In the genomic region with DNA sequence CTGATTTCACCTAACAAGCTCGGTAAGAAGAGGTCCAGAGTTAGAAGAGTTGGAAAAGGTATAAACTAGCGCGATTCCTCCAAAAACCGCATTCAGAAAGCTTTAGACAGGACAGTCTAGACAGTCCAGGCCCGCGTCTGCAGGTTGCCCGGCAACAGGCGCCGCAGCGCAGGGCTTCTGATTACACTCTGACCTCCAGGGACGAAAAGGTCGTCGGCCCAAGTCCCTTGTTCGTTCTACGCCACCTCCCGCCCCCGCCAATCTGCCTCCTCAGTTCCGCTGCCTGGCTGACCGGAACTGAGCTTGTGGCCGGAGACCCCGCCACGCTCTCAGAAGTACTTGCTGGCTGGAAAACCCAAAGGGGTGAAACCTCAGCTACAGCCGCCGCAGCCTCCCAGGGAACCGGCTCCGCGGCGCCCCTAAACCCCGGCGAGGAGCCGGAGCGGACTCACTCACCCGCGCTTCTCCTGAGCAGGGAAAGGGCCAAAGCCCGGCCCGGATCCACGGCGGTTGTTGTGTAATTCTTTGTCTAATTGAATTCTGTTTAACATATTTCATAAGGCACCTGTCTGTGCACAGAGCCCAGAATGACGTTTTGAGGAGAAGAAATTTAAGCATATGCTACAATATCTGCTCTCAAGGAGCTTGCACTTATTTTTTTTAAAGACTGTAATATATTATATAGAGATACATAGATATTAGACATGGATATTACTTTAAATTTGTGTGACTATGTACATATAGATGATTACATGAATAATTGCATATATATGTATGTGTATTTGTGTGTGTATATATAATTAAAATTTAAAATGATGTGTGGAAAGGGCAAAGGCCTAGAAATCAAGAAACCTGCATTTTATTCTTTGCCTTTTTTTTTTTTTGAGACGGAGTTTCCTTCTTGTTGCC, we compare ENCODE assay signal across 1 cellular context.
TF ChIP-seq lines count a peak whose summit lies in the region.

TSS of gene CAPS2 (minus strand) at position 407 of the 909 bp plus-strand sequence. CDS start 3,826 bp downstream, outside the sequence.

TF ChIP-seq in HepG2, 621 proteins besides CTCF, POLR2A, EP300 and RAD21 (continued from another document and continues in another):
- TF ChIP-seq ELF4 (CRISPR knock-in tag; IDR thresholded peaks at IDR 0.05; ENCODE audit: borderline replicate concordance) (no peak), ZNF775 (CRISPR knock-in tag; IDR thresholded peaks at IDR 0.05; ENCODE audit: borderline replicate concordance) (no peak), ZNF556 (CRISPR knock-in tag; IDR thresholded peaks at IDR 0.05; ENCODE audit: borderline replicate concordance) (no peak), HOXA9 (CRISPR knock-in tag; IDR thresholded peaks at IDR 0.05; ENCODE audit: borderline replicate concordance) (no peak), ZMAT3 (CRISPR knock-in tag; conservative IDR thresholded peaks at IDR 0.05) (no peak; the same call in 1 of the 2 replicates), ZNF30 (CRISPR knock-in tag; IDR thresholded peaks at IDR 0.05) (no peak), POLR2AphosphoS2 (IDR thresholded peaks at IDR 0.05; ENCODE audit: low read depth, low read length) (no peak), JUND (CRISPR knock-in tag; IDR thresholded peaks at IDR 0.05) (0 out of 2 replicates have a peak, but pooled peaks have one; percentile 27), ZNF781 (CRISPR knock-in tag; IDR thresholded peaks at IDR 0.05; ENCODE audit: borderline replicate concordance, not compliant biosample characterization) (peak; percentile 47), ZBTB39 (CRISPR knock-in tag; IDR thresholded peaks at IDR 0.05) (no peak), ZNF883 (CRISPR knock-in tag; IDR thresholded peaks at IDR 0.05; ENCODE audit: not compliant biosample characterization) (no peak), ZNF382 (CRISPR knock-in tag; IDR thresholded peaks at IDR 0.05; ENCODE audit: borderline replicate concordance) (no peak), SNAI1 (CRISPR knock-in tag; IDR thresholded peaks at IDR 0.05; ENCODE audit: borderline replicate concordance) (no peak), KLF15 (CRISPR knock-in tag; IDR thresholded peaks at IDR 0.05; ENCODE audit: borderline replicate concordance) (no peak), HNRNPUL1 (IDR thresholded peaks at IDR 0.05; ENCODE audit: low read depth, low read length) (no peak), ATM (IDR thresholded peaks at IDR 0.05; ENCODE audit: borderline replicate concordance) (no peak), SMAD3 (CRISPR knock-in tag; IDR thresholded peaks at IDR 0.05) (no peak), REPIN1 (CRISPR knock-in tag; IDR thresholded peaks at IDR 0.05; ENCODE audit: borderline replicate concordance, low read depth) (peak; percentile 88), RXRA (CRISPR knock-in tag; IDR thresholded peaks at IDR 0.05) (peak; percentile 58; the same call in 1 of the 2 replicates), ATF1 (CRISPR knock-in tag; IDR thresholded peaks at IDR 0.05) (no peak; the same call in 1 of the 2 replicates), ATAD3A (CRISPR knock-in tag; IDR thresholded peaks at IDR 0.05) (no peak), MTF1 (CRISPR knock-in tag; IDR thresholded peaks at IDR 0.05) (no peak), ZSCAN31 (CRISPR knock-in tag; IDR thresholded peaks at IDR 0.05; ENCODE audit: low read depth) (no peak), ZIK1 (CRISPR knock-in tag; IDR thresholded peaks at IDR 0.05; ENCODE audit: borderline replicate concordance, low read depth) (peak; percentile 41; the same call in 1 of the 2 replicates), ZNF576 (CRISPR knock-in tag; IDR thresholded peaks at IDR 0.05) (no peak), ZNF230 (CRISPR knock-in tag; IDR thresholded peaks at IDR 0.05) (0 out of 2 replicates have a peak, but pooled peaks have one; percentile 41), KLF9 (CRISPR knock-in tag; IDR thresholded peaks at IDR 0.05; ENCODE audit: low read depth) (no peak), FOXP4 (CRISPR knock-in tag; IDR thresholded peaks at IDR 0.05) (0 out of 2 replicates have a peak, but pooled peaks have one; percentile 34), PATZ1 (CRISPR knock-in tag; IDR thresholded peaks at IDR 0.05) (no peak), NR1H2 (CRISPR knock-in tag; IDR thresholded peaks at IDR 0.05; ENCODE audit: borderline replicate concordance, low read depth) (no peak; the same call in 1 of the 2 replicates), NCOA1 (CRISPR knock-in tag; IDR thresholded peaks at IDR 0.05) (no peak), BATF2 (CRISPR knock-in tag; IDR thresholded peaks at IDR 0.05) (no peak), ZNF644 (CRISPR knock-in tag; IDR thresholded peaks at IDR 0.05; ENCODE audit: low read depth) (no peak; the same call in 1 of the 2 replicates), ZFP41 (CRISPR knock-in tag; IDR thresholded peaks at IDR 0.05; ENCODE audit: borderline replicate concordance) (no peak), PPARG (CRISPR knock-in tag; conservative IDR thresholded peaks at IDR 0.05) (peak; percentile 57), HNF4G (IDR thresholded peaks at IDR 0.05; ENCODE audit: borderline replicate concordance, low read depth, low read length) (no peak; the same call in 1 of the 2 replicates), HNF4G (CRISPR knock-in tag; IDR thresholded peaks at IDR 0.05; ENCODE audit: borderline replicate concordance, low read depth) (0 out of 2 replicates have a peak, but pooled peaks have one; percentile 23), ZNF430 (CRISPR knock-in tag; IDR thresholded peaks at IDR 0.05) (no peak), KDM5B (CRISPR knock-in tag; IDR thresholded peaks at IDR 0.05; ENCODE audit: borderline replicate concordance) (peak; percentile 54; the same call in 1 of the 2 replicates), IRX3 (CRISPR knock-in tag; IDR thresholded peaks at IDR 0.05; ENCODE audit: borderline replicate concordance, low read depth) (peak; percentile 77; the same call in 1 of the 2 replicates), NR2F1 (CRISPR knock-in tag; IDR thresholded peaks at IDR 0.05) (peak; percentile 63 to 90), PLRG1 (conservative IDR thresholded peaks at IDR 0.05) (no peak), YEATS2 (CRISPR knock-in tag; IDR thresholded peaks at IDR 0.05; ENCODE audit: borderline replicate concordance) (peak; percentile 31; the same call in 1 of the 2 replicates), U2AF2 (IDR thresholded peaks at IDR 0.05; ENCODE audit: low read depth, low read length) (0 out of 2 replicates have a peak, but pooled peaks have one; percentile 32), ARID5B (CRISPR knock-in tag; IDR thresholded peaks at IDR 0.05) (peak; percentile 60), REL (CRISPR knock-in tag; conservative IDR thresholded peaks at IDR 0.05) (no peak), ZFP36 (IDR thresholded peaks at IDR 0.05; ENCODE audit: borderline replicate concordance, low read depth, low read length, partially characterized antibody) (no peak), ZNF75D (CRISPR knock-in tag; IDR thresholded peaks at IDR 0.05; ENCODE audit: borderline replicate concordance) (no peak), ZNF235 (CRISPR knock-in tag; IDR thresholded peaks at IDR 0.05; ENCODE audit: borderline replicate concordance) (no peak; the same call in 1 of the 2 replicates)
- TF ChIP-seq, protein P1, sequence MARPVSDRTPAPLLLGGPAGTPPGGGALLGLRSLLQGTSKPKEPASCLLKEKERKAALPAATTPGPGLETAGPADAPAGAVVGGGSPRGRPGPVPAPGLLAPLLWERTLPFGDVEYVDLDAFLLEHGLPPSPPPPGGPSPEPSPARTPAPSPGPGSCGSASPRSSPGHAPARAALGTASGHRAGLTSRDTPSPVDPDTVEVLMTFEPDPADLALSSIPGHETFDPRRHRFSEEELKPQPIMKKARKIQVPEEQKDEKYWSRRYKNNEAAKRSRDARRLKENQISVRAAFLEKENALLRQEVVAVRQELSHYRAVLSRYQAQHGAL (CRISPR knock-in tag; IDR thresholded peaks at IDR 0.05; ENCODE audit: not compliant biosample characterization), result no peak
- TF ChIP-seq, protein P2, sequence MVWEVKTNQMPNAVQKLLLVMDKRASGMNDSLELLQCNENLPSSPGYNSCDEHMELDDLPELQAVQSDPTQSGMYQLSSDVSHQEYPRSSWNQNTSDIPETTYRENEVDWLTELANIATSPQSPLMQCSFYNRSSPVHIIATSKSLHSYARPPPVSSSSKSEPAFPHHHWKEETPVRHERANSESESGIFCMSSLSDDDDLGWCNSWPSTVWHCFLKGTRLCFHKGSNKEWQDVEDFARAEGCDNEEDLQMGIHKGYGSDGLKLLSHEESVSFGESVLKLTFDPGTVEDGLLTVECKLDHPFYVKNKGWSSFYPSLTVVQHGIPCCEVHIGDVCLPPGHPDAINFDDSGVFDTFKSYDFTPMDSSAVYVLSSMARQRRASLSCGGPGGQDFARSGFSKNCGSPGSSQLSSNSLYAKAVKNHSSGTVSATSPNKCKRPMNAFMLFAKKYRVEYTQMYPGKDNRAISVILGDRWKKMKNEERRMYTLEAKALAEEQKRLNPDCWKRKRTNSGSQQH (CRISPR knock-in tag; IDR thresholded peaks at IDR 0.05; ENCODE audit: low read depth), result no peak
